1 cellular context compared by ENCODE assay signal in genomic region chr7:149872419-149873073, GRCh38.
A peak's percentile ranks its signal among the peaks of the same experiment; 100 is the strongest.
TF ChIP-seq lines count a peak whose summit lies in the region.

No MANE protein-coding gene starts in this region.

TF ChIP-seq in K562, 482 proteins besides CTCF, POLR2A, EP300 and RAD21 (continued from another document and continues in another):
- TF ChIP-seq, protein P1, sequence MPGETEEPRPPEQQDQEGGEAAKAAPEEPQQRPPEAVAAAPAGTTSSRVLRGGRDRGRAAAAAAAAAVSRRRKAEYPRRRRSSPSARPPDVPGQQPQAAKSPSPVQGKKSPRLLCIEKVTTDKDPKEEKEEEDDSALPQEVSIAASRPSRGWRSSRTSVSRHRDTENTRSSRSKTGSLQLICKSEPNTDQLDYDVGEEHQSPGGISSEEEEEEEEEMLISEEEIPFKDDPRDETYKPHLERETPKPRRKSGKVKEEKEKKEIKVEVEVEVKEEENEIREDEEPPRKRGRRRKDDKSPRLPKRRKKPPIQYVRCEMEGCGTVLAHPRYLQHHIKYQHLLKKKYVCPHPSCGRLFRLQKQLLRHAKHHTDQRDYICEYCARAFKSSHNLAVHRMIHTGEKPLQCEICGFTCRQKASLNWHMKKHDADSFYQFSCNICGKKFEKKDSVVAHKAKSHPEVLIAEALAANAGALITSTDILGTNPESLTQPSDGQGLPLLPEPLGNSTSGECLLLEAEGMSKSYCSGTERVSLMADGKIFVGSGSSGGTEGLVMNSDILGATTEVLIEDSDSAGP (CRISPR knock-in tag; IDR thresholded peaks at IDR 0.05), result no peak
- no peak for TF ChIP-seq ZNF316 (IDR thresholded peaks at IDR 0.05)
- TF ChIP-seq ZNF134 (CRISPR knock-in tag; conservative IDR thresholded peaks at IDR 0.05), result no peak
- TF ChIP-seq MTA2 (IDR thresholded peaks at IDR 0.05; ENCODE audit: low read depth), result no peak
- no peak for TF ChIP-seq DNMT1 (IDR thresholded peaks at IDR 0.05)
- TF ChIP-seq RFX7 (CRISPR knock-in tag; IDR thresholded peaks at IDR 0.05), result no peak
- TF ChIP-seq HMGN3 (IDR thresholded peaks at IDR 0.05; ENCODE audit: borderline replicate concordance, extremely low read depth, insufficient read length, low read depth, low read length), result no peak
- TF ChIP-seq NFE2 (IDR thresholded peaks at IDR 0.05; ENCODE audit: low read depth), result no peak
- no peak for TF ChIP-seq KLF16 (IDR thresholded peaks at IDR 0.05)
- TF ChIP-seq ZNF354B (CRISPR knock-in tag; IDR thresholded peaks at IDR 0.05), result no peak
- no peak for TF ChIP-seq ZKSCAN3 (CRISPR knock-in tag; IDR thresholded peaks at IDR 0.05)
- TF ChIP-seq KLF6 (CRISPR knock-in tag; IDR thresholded peaks at IDR 0.05; ENCODE audit: borderline replicate concordance), result no peak; the same call in 1 of the 2 replicates
- no peak for TF ChIP-seq GMEB1 (CRISPR knock-in tag; IDR thresholded peaks at IDR 0.05)
- no peak for TF ChIP-seq ZNF143 (CRISPR knock-in tag; IDR thresholded peaks at IDR 0.05)
- no peak for TF ChIP-seq TAF7 (tag; IDR thresholded peaks at IDR 0.05)
- TF ChIP-seq SIX5 (IDR thresholded peaks at IDR 0.05; ENCODE audit: borderline replicate concordance in 1 of 2, insufficient read depth in 1 of 2, low read depth in 1 of 2, low read length in 2 of 2), result no peak
- peak; percentile 49 for TF ChIP-seq DACH1 (IDR thresholded peaks at IDR 0.05; ENCODE audit: partially characterized antibody)
- peak; percentile 99 for TF ChIP-seq ZNF436 (CRISPR knock-in tag; IDR thresholded peaks at IDR 0.05)
- TF ChIP-seq, protein P2, sequence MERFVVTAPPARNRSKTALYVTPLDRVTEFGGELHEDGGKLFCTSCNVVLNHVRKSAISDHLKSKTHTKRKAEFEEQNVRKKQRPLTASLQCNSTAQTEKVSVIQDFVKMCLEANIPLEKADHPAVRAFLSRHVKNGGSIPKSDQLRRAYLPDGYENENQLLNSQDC (CRISPR knock-in tag; IDR thresholded peaks at IDR 0.05), result no peak
- no peak for TF ChIP-seq ERF (CRISPR knock-in tag; IDR thresholded peaks at IDR 0.05)
- TF ChIP-seq TBP (optimal IDR thresholded peaks at IDR 0.05; ENCODE audit: low read depth, low read length), result peak; percentile 83
- TF ChIP-seq DPF2 (IDR thresholded peaks at IDR 0.05), result peak; percentile 76
- TF ChIP-seq PHB2 (IDR thresholded peaks at IDR 0.05; ENCODE audit: low read depth), result no peak
- no peak for TF ChIP-seq E2F4 (CRISPR knock-in tag; IDR thresholded peaks at IDR 0.05; ENCODE audit: low read depth)
- peak; percentile 94 for TF ChIP-seq RAD51 (IDR thresholded peaks at IDR 0.05; ENCODE audit: borderline replicate concordance, low read depth)
- no peak for TF ChIP-seq ATF4 (CRISPR knock-in tag; IDR thresholded peaks at IDR 0.05)
- TF ChIP-seq, protein P3, sequence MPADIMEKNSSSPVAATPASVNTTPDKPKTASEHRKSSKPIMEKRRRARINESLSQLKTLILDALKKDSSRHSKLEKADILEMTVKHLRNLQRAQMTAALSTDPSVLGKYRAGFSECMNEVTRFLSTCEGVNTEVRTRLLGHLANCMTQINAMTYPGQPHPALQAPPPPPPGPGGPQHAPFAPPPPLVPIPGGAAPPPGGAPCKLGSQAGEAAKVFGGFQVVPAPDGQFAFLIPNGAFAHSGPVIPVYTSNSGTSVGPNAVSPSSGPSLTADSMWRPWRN (IDR thresholded peaks at IDR 0.05; ENCODE audit: low read depth), result no peak
- no peak for TF ChIP-seq SIN3B (IDR thresholded peaks at IDR 0.05; ENCODE audit: low read depth)
- no peak for TF ChIP-seq IRF2 (CRISPR knock-in tag; IDR thresholded peaks at IDR 0.05)
- TF ChIP-seq RB1 (IDR thresholded peaks at IDR 0.05; ENCODE audit: low read depth), result 0 out of 2 replicates have a peak, but pooled peaks have one; percentile 3
- no peak for TF ChIP-seq SMARCC2 (IDR thresholded peaks at IDR 0.05; ENCODE audit: low read depth)
- TF ChIP-seq MIER1 (IDR thresholded peaks at IDR 0.05; ENCODE audit: low read depth), result peak; percentile 71; the same call in 1 of the 2 replicates
- no peak for TF ChIP-seq KLF13 (tag; IDR thresholded peaks at IDR 0.05; ENCODE audit: borderline replicate concordance, low read depth)
- TF ChIP-seq RBM34 (IDR thresholded peaks at IDR 0.05; ENCODE audit: borderline replicate concordance, insufficient read depth, low read length), result no peak
- no peak for TF ChIP-seq ASH1L (IDR thresholded peaks at IDR 0.05; ENCODE audit: borderline replicate concordance, low read depth, partially characterized antibody)
- peak; percentile 26 to 82 (median 28) for TF ChIP-seq YY1 (IDR thresholded peaks at IDR 0.05; ENCODE audit: borderline replicate concordance in 1 of 3, control insufficient read depth in 1 of 3, extremely low read depth in 1 of 3, insufficient read depth in 3 of 3, insufficient read length in 1 of 3, insufficient replicate concordance in 2 of 3, low read depth in 1 of 3, low read length in 2 of 3)
- TF ChIP-seq KDM5B (IDR thresholded peaks at IDR 0.05; ENCODE audit: insufficient replicate concordance, low read depth, low read length), result peak; percentile 14
- 0 out of 2 replicates have a peak, but pooled peaks have one; percentile 24 for TF ChIP-seq TRIM28 (IDR thresholded peaks at IDR 0.05)
- TF ChIP-seq, protein P4, sequence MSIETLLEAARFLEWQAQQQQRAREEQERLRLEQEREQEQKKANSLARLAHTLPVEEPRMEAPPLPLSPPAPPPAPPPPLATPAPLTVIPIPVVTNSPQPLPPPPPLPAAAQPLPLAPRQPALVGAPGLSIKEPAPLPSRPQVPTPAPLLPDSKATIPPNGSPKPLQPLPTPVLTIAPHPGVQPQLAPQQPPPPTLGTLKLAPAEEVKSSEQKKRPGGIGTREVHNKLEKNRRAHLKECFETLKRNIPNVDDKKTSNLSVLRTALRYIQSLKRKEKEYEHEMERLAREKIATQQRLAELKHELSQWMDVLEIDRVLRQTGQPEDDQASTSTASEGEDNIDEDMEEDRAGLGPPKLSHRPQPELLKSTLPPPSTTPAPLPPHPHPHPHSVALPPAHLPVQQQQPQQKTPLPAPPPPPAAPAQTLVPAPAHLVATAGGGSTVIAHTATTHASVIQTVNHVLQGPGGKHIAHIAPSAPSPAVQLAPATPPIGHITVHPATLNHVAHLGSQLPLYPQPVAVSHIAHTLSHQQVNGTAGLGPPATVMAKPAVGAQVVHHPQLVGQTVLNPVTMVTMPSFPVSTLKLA (conservative IDR thresholded peaks at IDR 0.05), result peak; percentile 86
- TF ChIP-seq ZNF609 (CRISPR knock-in tag; IDR thresholded peaks at IDR 0.05; ENCODE audit: borderline replicate concordance), result no peak
- TF ChIP-seq ZKSCAN8 (CRISPR knock-in tag; IDR thresholded peaks at IDR 0.05), result no peak
- no peak for TF ChIP-seq KAT7 (CRISPR knock-in tag; IDR thresholded peaks at IDR 0.05; ENCODE audit: borderline replicate concordance)
- TF ChIP-seq NRF1 (conservative IDR thresholded peaks at IDR 0.05 in 1 of 2, IDR thresholded peaks at IDR 0.05 in 1 of 2), result peak in 1 of 2 experiments; percentile 28; a peak in 1 of 4 replicates
- no peak for TF ChIP-seq ZNF512 (tag; IDR thresholded peaks at IDR 0.05)
- no peak; the same call in 1 of the 2 replicates for TF ChIP-seq CREB1 (IDR thresholded peaks at IDR 0.05)
- TF ChIP-seq CREB1 (CRISPR knock-in tag; IDR thresholded peaks at IDR 0.05), result no peak
- TF ChIP-seq, protein P5, sequence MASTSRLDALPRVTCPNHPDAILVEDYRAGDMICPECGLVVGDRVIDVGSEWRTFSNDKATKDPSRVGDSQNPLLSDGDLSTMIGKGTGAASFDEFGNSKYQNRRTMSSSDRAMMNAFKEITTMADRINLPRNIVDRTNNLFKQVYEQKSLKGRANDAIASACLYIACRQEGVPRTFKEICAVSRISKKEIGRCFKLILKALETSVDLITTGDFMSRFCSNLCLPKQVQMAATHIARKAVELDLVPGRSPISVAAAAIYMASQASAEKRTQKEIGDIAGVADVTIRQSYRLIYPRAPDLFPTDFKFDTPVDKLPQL (IDR thresholded peaks at IDR 0.05; ENCODE audit: extremely low read depth, insufficient read length), result no peak
- TF ChIP-seq MCM3 (IDR thresholded peaks at IDR 0.05), result no peak
- TF ChIP-seq FOXP1 (CRISPR knock-in tag; IDR thresholded peaks at IDR 0.05), result peak; percentile 61
- peak; percentile 33 to 69; a peak in 2 of 4 replicates for TF ChIP-seq FOXA3 (CRISPR knock-in tag; conservative IDR thresholded peaks at IDR 0.05 in 1 of 2, IDR thresholded peaks at IDR 0.05 in 1 of 2)
- no peak for TF ChIP-seq KLF1 (tag; IDR thresholded peaks at IDR 0.05)
- no peak; the same call in 1 of the 2 replicates for TF ChIP-seq TAL1 (IDR thresholded peaks at IDR 0.05)
- peak; percentile 78 for TF ChIP-seq ZBTB33 (CRISPR knock-in tag; IDR thresholded peaks at IDR 0.05)
- no peak for TF ChIP-seq SPI1 (IDR thresholded peaks at IDR 0.05; ENCODE audit: borderline replicate concordance, low read depth, low read length)
